Comparison of ENCODE assay signal across 10 cellular contexts in the genomic region with DNA sequence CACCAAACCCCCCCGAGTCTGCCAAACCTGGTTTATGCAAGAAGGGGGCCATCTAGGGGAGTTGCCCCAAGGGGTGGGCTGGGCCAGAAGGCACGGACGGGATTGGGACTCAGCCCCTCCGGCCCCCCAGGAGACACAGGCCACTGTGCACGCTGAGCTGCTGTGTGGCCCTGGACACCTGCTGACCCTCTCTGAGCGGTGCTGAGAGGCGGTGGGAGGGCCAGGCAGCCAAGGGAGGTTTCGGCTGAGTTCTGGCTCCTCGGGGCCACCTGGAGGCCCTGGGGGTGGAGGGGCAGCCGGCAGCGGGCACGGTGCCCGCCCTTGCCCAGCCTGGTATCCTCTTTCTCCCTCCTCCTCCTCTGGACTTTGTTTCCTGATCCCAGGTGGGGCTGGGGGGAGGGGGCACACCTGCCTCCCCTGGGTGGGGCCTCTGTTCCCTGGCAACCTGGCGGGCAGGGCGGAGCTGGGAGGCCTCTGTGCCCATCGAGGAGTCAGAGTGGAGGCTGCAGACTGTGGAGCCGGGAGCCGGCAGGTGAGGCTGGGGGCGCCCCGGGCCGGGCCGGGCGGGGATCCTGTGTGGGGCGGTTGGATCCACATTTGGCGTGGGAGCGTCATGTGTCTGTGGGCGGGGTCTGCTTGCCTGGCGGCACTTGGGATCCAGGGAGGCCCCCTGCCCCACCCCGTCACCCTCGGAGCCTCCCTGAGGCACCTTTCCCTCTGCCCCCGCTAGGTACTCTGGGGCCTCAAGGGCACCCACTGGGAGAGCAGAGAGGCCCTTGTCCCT. TPM values are rescaled to one million over a fixed set of nuclear protein-coding genes. Genes with fewer than 3 reads are reported as not detected.
DNase-seq lines count a peak whose midpoint lies in the region; ATAC-seq and TF ChIP-seq lines count a peak whose summit lies in the region.
"Had no signal": no experiment of that assay in that cellular context is flagged by ENCODE, and none has a peak within 500 bp of the region (broad histone marks: within the 10 kb centered on the region; RNA-seq: fewer than 3 reads in every experiment).

A gene with protein sequence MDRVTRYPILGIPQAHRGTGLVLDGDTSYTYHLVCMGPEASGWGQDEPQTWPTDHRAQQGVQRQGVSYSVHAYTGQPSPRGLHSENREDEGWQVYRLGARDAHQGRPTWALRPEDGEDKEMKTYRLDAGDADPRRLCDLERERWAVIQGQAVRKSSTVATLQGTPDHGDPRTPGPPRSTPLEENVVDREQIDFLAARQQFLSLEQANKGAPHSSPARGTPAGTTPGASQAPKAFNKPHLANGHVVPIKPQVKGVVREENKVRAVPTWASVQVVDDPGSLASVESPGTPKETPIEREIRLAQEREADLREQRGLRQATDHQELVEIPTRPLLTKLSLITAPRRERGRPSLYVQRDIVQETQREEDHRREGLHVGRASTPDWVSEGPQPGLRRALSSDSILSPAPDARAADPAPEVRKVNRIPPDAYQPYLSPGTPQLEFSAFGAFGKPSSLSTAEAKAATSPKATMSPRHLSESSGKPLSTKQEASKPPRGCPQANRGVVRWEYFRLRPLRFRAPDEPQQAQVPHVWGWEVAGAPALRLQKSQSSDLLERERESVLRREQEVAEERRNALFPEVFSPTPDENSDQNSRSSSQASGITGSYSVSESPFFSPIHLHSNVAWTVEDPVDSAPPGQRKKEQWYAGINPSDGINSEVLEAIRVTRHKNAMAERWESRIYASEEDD (plus strand): TSS at position 473 of the 784 bp plus-strand sequence. CDS start 5,835 bp downstream, outside the sequence.

- ATAC-seq in right cardiac atrium (peak; percentile 1 to 25), Right ventricle myocardium superior (ENCODE audit: poor library complexity) (no peak), RWPE2 (ENCODE audit: low read depth) (peak; percentile 73), left lung (peak; percentile 73), HG02973 (IDR thresholded peaks at IDR 0.05; ENCODE audit: unreplicated experiment) (no peak)

- intact Hi-C loops in right cardiac atrium (cut with DNase I) = no loop called here
- intact Hi-C loops in Right ventricle myocardium superior (cut with DNase I) = no loop called here
- intact Hi-C loops in left lung (cut with DNase I) = no loop called here
- intact Hi-C loops in vagina (cut with DNase I) = no loop called here

- TF ChIP-seq POLR2A in vagina (IDR thresholded peaks at IDR 0.05) = no peak

- H3K27ac ChIP-seq in right cardiac atrium (ENCODE audit: low read length) (no peak within 1 kb of the TSS), RWPE2 (ENCODE audit: poor library complexity, severe bottlenecking) (peak within 1 kb of the TSS; percentile 99), left lung (peak within 1 kb of the TSS; percentile 53 to 68), vagina (peak within 1 kb of the TSS; percentile 77)

- peaks cover 19% of the 10 kb centered on the region for H3K36me3 ChIP-seq in RWPE2 (ENCODE audit: low read depth)
- no peaks in the 10 kb centered on the region for H3K36me3 ChIP-seq in left lung
- no peaks in the 10 kb centered on the region for H3K36me3 ChIP-seq in vagina
- H3K36me3 ChIP-seq: adrenal gland had no signal

- H3K4me1 ChIP-seq in right cardiac atrium (ENCODE audit: control insufficient read depth, insufficient read depth, low read length) = no peaks in the 10 kb centered on the region
- peaks cover 10% of the 10 kb centered on the region for H3K4me1 ChIP-seq in RWPE2 (ENCODE audit: insufficient read depth, poor library complexity, severe bottlenecking)
- peaks cover 0 to 10% of the 10 kb centered on the region in 2 donors for H3K4me1 ChIP-seq in left lung
- peaks cover 24% of the 10 kb centered on the region for H3K4me1 ChIP-seq in vagina
- H3K4me1 ChIP-seq: adrenal gland had no signal

- H3K27me3 ChIP-seq in right cardiac atrium (ENCODE audit: control insufficient read depth, insufficient read depth) (no peaks in the 10 kb centered on the region), RWPE2 (ENCODE audit: insufficient read depth, poor library complexity, severe bottlenecking) (no peaks in the 10 kb centered on the region), left lung (peaks cover 0 to 29% of the 10 kb centered on the region in 2 donors), vagina (no peaks in the 10 kb centered on the region)
- H3K27me3 ChIP-seq: adrenal gland had no signal

- TF ChIP-seq CTCF in RWPE2 (IDR thresholded peaks at IDR 0.05; ENCODE audit: poor library complexity, severe bottlenecking) (peak; percentile 9), left lung (IDR thresholded peaks at IDR 0.05) (no peak), vagina (IDR thresholded peaks at IDR 0.05) (no peak)

- peak in 1 of 3 donors; percentile 57 for DNase-seq in right cardiac atrium
- no peak for DNase-seq in Right ventricle myocardium superior
- DNase-seq in RWPE2 (ENCODE audit: low spot score) = peak; percentile 92
- DNase-seq in left lung = peak; percentile 76 to 88
- no peak for DNase-seq in vagina (ENCODE audit: extremely low spot score in 2 of 2)
- no peak for DNase-seq in activated naive CD4-positive, alpha-beta T cell treated with Interleukin-2 at 50 U/mL for 16 hours
- no peak for DNase-seq in stimulated activated CD4-positive, alpha-beta T cell treated with anti-CD3 and anti-CD28 coated beads, Interleukin-2, amount 100 ng/mL, for 48 hours
- DNase-seq: activated CD4-positive, alpha-beta T cell treated with anti-CD3 and anti-CD28 coated beads, Interleukin-2, amount 10 ng/mL, durations not matched to agents 24 days and 14 days had no signal

- 64% methylated on average over 31 of the region's 31 CpGs for WGBS in right cardiac atrium

- no peak within 1 kb of the TSS for H3K4me3 ChIP-seq in right cardiac atrium (ENCODE audit: low read length)
- H3K4me3 ChIP-seq in RWPE2 (ENCODE audit: severe bottlenecking) = peak within 1 kb of the TSS; percentile 62
- H3K4me3 ChIP-seq in left lung = peak within 1 kb of the TSS; percentile 25 to 36
- no peak within 1 kb of the TSS for H3K4me3 ChIP-seq in vagina
- H3K4me3 ChIP-seq: adrenal gland had no signal

- H3K9me3 ChIP-seq in right cardiac atrium (ENCODE audit: control insufficient read depth, low read length) (no peaks in the 10 kb centered on the region), RWPE2 (ENCODE audit: severe bottlenecking) (peaks cover 5% of the 10 kb centered on the region), left lung (peaks cover 0 to 14% of the 10 kb centered on the region in 2 donors), vagina (no peaks in the 10 kb centered on the region)
- H3K9me3 ChIP-seq: adrenal gland had no signal

RNA-seq across cellular contexts. Expression of the gene that starts here (rescaled TPM):
- under 1 TPM in 1 of 4 donors, not detected in 3; 0.22 TPM for total RNA-seq in right cardiac atrium
- 0.02 TPM for polyA plus RNA-seq in right cardiac atrium
- total RNA-seq in Right ventricle myocardium superior = not detected
- total RNA-seq in left lung = 10 to 100 TPM; 19.2 to 44.0 TPM
- 0.49 TPM for total RNA-seq in vagina
- total RNA-seq: activated CD4-positive, alpha-beta T cell treated with anti-CD3 and anti-CD28 coated beads, Interleukin-2, amount 10 ng/mL, durations not matched to agents 24 days and 14 days had no signal

Comparison
In these comparisons a context has a peak if more than half of its experiments do, and no peak if none do; other contexts are left out.
1. RNA of the gene that starts here (total RNA-seq): 19.2 to 44.0 TPM in left lung; 0.49 TPM in vagina (single experiment), 0.22 TPM in right cardiac atrium and not detected in Right ventricle myocardium superior (single experiment); every median in the first group is over 10 times any median in the second.
2. Peak in ATAC-seq in right cardiac atrium; RNA of the gene not detected or under 1 TPM.
3. ATAC-seq: peak in RWPE2 (single experiment) and left lung (single experiment); none in Right ventricle myocardium superior (single experiment) and HG02973 (single experiment).
4. DNase-seq: peak in RWPE2 (single experiment) and left lung (2 of 2); none in Right ventricle myocardium superior (single experiment), vagina (0 of 2), activated naive CD4-positive, alpha-beta T cell treated with Interleukin-2 at 50 U/mL for 16 hours (single experiment) and stimulated activated CD4-positive, alpha-beta T cell treated with anti-CD3 and anti-CD28 coated beads, Interleukin-2, amount 100 ng/mL, for 48 hours (0 of 2).
5. H3K4me3 ChIP-seq: peak in RWPE2 (single experiment) and left lung (2 of 2); none in right cardiac atrium (single experiment) and vagina (0 of 2).